Comparison of ENCODE assay signal across 1 cellular context in the genomic region with DNA sequence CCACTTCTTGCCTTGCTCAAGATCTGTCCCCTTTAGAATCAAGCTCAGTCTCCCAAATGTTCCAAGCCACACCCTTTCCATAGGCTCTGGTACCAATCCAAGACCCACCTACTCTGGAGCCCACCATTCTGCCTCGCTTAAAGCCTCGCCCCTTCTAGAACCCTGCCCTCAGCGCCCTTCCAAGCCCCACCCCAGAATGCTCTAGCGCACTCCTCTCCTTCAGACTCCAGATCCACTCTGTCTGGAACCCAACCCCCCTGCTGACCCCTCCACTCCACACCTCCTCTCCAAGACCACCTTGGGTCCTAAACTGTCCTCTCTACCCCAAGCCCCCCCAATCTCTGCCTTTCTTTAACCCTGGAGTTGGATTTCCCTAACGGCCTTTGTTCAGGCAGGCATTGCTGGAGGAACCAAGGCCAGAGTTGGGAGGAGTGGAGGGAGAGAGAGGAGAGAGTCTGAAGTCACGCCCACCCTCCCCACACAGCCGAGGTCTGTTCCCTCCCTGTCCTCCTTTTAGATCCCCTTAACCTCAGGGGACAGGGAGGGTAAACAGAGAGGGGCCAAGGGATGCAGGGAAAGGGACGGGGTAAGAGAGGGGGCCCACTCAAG.
TF ChIP-seq lines count a peak whose summit lies in the region.

No MANE protein-coding gene starts in this region.

TF ChIP-seq in HEK293, 187 proteins besides CTCF, POLR2A, EP300 and RAD21 (continues in another document):
- TF ChIP-seq, protein P1, sequence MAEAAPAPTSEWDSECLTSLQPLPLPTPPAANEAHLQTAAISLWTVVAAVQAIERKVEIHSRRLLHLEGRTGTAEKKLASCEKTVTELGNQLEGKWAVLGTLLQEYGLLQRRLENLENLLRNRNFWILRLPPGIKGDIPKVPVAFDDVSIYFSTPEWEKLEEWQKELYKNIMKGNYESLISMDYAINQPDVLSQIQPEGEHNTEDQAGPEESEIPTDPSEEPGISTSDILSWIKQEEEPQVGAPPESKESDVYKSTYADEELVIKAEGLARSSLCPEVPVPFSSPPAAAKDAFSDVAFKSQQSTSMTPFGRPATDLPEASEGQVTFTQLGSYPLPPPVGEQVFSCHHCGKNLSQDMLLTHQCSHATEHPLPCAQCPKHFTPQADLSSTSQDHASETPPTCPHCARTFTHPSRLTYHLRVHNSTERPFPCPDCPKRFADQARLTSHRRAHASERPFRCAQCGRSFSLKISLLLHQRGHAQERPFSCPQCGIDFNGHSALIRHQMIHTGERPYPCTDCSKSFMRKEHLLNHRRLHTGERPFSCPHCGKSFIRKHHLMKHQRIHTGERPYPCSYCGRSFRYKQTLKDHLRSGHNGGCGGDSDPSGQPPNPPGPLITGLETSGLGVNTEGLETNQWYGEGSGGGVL (tag by site-specific recombination; IDR thresholded peaks at IDR 0.05): peak; percentile 61; the same call in 1 of the 2 replicates
- TF ChIP-seq ZNF514 (tag by site-specific recombination; IDR thresholded peaks at IDR 0.05) (no peak), ZNF146 (tag by site-specific recombination; IDR thresholded peaks at IDR 0.05) (no peak), KLF9 (tag by site-specific recombination; IDR thresholded peaks at IDR 0.05; ENCODE audit: low read depth) (peak; percentile 59), ZBTB20 (tag by site-specific recombination; IDR thresholded peaks at IDR 0.05) (no peak), ZNF292 (tag by site-specific recombination; IDR thresholded peaks at IDR 0.05; ENCODE audit: borderline replicate concordance, low read depth) (no peak), ZNF645 (tag by site-specific recombination; IDR thresholded peaks at IDR 0.05) (no peak), ZNF433 (tag by site-specific recombination; IDR thresholded peaks at IDR 0.05; ENCODE audit: low read depth) (no peak), ZBTB8A (tag by site-specific recombination; IDR thresholded peaks at IDR 0.05) (no peak), ZEB2 (tag by site-specific recombination; IDR thresholded peaks at IDR 0.05) (no peak), ZNF664 (tag by site-specific recombination; IDR thresholded peaks at IDR 0.05) (no peak), ZNF624 (tag by site-specific recombination; IDR thresholded peaks at IDR 0.05) (no peak), ZNF121 (tag by site-specific recombination; IDR thresholded peaks at IDR 0.05) (no peak), ZNF23 (tag by site-specific recombination; IDR thresholded peaks at IDR 0.05; ENCODE audit: borderline replicate concordance) (no peak), ZNF549 (tag by site-specific recombination; IDR thresholded peaks at IDR 0.05) (no peak), ZNF660 (tag by site-specific recombination; IDR thresholded peaks at IDR 0.05) (no peak), ZNF341 (tag by site-specific recombination; IDR thresholded peaks at IDR 0.05; ENCODE audit: low read depth) (peak; percentile 72), ZNF114 (tag by site-specific recombination; IDR thresholded peaks at IDR 0.05) (no peak), ZNF184 (tag by site-specific recombination; IDR thresholded peaks at IDR 0.05) (no peak), GLIS1 (tag by site-specific recombination; IDR thresholded peaks at IDR 0.05) (no peak), ZNF513 (tag by site-specific recombination; IDR thresholded peaks at IDR 0.05) (no peak), ZNF571 (tag by site-specific recombination; IDR thresholded peaks at IDR 0.05) (no peak), ZBTB1 (tag by site-specific recombination; IDR thresholded peaks at IDR 0.05) (no peak), ZNF311 (tag by site-specific recombination; IDR thresholded peaks at IDR 0.05; ENCODE audit: borderline replicate concordance) (no peak), ZNF175 (tag by site-specific recombination; IDR thresholded peaks at IDR 0.05) (no peak), ZNF747 (tag by site-specific recombination; IDR thresholded peaks at IDR 0.05) (no peak), ZNF423 (tag by site-specific recombination; IDR thresholded peaks at IDR 0.05) (no peak), KLF7 (tag by site-specific recombination; IDR thresholded peaks at IDR 0.05; ENCODE audit: borderline replicate concordance) (peak; percentile 4; the same call in 1 of the 2 replicates), WT1 (tag by site-specific recombination; IDR thresholded peaks at IDR 0.05) (peak; percentile 60), ZNF558 (tag by site-specific recombination; IDR thresholded peaks at IDR 0.05) (no peak), ZNF174 (tag by site-specific recombination; IDR thresholded peaks at IDR 0.05) (no peak), ZNF843 (tag by site-specific recombination; IDR thresholded peaks at IDR 0.05) (no peak), ZFP37 (tag by site-specific recombination; IDR thresholded peaks at IDR 0.05) (no peak), ZNF837 (tag by site-specific recombination; IDR thresholded peaks at IDR 0.05) (no peak), KLF1 (tag by site-specific recombination; IDR thresholded peaks at IDR 0.05) (peak; percentile 88), ZNF623 (tag by site-specific recombination; IDR thresholded peaks at IDR 0.05) (no peak), ZNF629 (tag by site-specific recombination; IDR thresholded peaks at IDR 0.05) (no peak), ZBTB11 (tag by site-specific recombination; conservative IDR thresholded peaks at IDR 0.05; ENCODE audit: low read depth) (no peak), ZNF112 (tag by site-specific recombination; IDR thresholded peaks at IDR 0.05) (no peak), ZNF626 (tag by site-specific recombination; IDR thresholded peaks at IDR 0.05) (no peak), ZNF16 (tag by site-specific recombination; IDR thresholded peaks at IDR 0.05; ENCODE audit: low read depth) (no peak)
- TF ChIP-seq, protein P2, sequence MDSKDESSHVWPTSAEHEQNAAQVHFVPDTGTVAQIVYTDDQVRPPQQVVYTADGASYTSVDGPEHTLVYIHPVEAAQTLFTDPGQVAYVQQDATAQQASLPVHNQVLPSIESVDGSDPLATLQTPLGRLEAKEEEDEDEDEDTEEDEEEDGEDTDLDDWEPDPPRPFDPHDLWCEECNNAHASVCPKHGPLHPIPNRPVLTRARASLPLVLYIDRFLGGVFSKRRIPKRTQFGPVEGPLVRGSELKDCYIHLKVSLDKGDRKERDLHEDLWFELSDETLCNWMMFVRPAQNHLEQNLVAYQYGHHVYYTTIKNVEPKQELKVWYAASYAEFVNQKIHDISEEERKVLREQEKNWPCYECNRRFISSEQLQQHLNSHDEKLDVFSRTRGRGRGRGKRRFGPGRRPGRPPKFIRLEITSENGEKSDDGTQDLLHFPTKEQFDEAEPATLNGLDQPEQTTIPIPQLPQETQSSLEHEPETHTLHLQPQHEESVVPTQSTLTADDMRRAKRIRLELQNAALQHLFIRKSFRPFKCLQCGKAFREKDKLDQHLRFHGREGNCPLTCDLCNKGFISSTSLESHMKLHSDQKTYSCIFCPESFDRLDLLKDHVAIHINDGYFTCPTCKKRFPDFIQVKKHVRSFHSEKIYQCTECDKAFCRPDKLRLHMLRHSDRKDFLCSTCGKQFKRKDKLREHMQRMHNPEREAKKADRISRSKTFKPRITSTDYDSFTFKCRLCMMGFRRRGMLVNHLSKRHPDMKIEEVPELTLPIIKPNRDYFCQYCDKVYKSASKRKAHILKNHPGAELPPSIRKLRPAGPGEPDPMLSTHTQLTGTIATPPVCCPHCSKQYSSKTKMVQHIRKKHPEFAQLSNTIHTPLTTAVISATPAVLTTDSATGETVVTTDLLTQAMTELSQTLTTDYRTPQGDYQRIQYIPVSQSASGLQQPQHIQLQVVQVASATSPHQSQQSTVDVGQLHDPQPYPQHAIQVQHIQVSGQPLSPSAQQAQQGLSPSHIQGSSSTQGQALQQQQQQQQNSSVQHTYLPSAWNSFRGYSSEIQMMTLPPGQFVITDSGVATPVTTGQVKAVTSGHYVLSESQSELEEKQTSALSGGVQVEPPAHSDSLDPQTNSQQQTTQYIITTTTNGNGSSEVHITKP (tag by site-specific recombination; IDR thresholded peaks at IDR 0.05): no peak
- TF ChIP-seq, protein P3, sequence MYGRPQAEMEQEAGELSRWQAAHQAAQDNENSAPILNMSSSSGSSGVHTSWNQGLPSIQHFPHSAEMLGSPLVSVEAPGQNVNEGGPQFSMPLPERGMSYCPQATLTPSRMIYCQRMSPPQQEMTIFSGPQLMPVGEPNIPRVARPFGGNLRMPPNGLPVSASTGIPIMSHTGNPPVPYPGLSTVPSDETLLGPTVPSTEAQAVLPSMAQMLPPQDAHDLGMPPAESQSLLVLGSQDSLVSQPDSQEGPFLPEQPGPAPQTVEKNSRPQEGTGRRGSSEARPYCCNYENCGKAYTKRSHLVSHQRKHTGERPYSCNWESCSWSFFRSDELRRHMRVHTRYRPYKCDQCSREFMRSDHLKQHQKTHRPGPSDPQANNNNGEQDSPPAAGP (tag by site-specific recombination; IDR thresholded peaks at IDR 0.05): peak; percentile 59
- TF ChIP-seq, protein P4, sequence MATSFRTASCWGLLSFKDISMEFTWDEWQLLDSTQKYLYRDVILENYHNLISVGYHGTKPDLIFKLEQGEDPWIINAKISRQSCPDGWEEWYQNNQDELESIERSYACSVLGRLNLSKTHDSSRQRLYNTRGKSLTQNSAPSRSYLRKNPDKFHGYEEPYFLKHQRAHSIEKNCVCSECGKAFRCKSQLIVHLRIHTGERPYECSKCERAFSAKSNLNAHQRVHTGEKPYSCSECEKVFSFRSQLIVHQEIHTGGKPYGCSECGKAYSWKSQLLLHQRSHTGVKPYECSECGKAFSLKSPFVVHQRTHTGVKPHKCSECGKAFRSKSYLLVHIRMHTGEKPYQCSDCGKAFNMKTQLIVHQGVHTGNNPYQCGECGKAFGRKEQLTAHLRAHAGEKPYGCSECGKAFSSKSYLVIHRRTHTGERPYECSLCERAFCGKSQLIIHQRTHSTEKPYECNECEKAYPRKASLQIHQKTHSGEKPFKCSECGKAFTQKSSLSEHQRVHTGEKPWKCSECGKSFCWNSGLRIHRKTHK (tag by site-specific recombination; IDR thresholded peaks at IDR 0.05): no peak
- TF ChIP-seq, protein P5, sequence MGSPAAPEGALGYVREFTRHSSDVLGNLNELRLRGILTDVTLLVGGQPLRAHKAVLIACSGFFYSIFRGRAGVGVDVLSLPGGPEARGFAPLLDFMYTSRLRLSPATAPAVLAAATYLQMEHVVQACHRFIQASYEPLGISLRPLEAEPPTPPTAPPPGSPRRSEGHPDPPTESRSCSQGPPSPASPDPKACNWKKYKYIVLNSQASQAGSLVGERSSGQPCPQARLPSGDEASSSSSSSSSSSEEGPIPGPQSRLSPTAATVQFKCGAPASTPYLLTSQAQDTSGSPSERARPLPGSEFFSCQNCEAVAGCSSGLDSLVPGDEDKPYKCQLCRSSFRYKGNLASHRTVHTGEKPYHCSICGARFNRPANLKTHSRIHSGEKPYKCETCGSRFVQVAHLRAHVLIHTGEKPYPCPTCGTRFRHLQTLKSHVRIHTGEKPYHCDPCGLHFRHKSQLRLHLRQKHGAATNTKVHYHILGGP (tag by site-specific recombination; IDR thresholded peaks at IDR 0.05): no peak
- TF ChIP-seq, protein P6, sequence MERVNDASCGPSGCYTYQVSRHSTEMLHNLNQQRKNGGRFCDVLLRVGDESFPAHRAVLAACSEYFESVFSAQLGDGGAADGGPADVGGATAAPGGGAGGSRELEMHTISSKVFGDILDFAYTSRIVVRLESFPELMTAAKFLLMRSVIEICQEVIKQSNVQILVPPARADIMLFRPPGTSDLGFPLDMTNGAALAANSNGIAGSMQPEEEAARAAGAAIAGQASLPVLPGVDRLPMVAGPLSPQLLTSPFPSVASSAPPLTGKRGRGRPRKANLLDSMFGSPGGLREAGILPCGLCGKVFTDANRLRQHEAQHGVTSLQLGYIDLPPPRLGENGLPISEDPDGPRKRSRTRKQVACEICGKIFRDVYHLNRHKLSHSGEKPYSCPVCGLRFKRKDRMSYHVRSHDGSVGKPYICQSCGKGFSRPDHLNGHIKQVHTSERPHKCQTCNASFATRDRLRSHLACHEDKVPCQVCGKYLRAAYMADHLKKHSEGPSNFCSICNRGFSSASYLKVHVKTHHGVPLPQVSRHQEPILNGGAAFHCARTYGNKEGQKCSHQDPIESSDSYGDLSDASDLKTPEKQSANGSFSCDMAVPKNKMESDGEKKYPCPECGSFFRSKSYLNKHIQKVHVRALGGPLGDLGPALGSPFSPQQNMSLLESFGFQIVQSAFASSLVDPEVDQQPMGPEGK (tag by site-specific recombination; IDR thresholded peaks at IDR 0.05): 0 out of 2 replicates have a peak, but pooled peaks have one; percentile 35
